Comparison of ENCODE assay signal across 14 cellular contexts in genomic region chr7:157358041-157358752, GRCh38. TPM values are rescaled to one million over a fixed set of nuclear protein-coding genes. Genes with fewer than 3 reads are reported as not detected.
DNase-seq lines count a peak whose midpoint lies in the region; TF ChIP-seq lines count a peak whose summit lies in the region.
"Had no signal": no experiment of that assay in that cellular context is flagged by ENCODE, and none has a peak within 500 bp of the region (broad histone marks: within the 10 kb centered on the region; RNA-seq: fewer than 3 reads in every experiment).

No MANE protein-coding gene starts in this region.

- no peak overlapping the region for H3K4me3 Mint-ChIP-seq in T-helper 2 cell treated with Interferon-gamma antibody and Interleukin-4, amounts not matched to agents 5 μg/mL and 100 μg/mL, for 36 hours

- peaks cover 43% of the 10 kb centered on the region for H3K4me1 Mint-ChIP-seq in T-helper 2 cell treated with Interferon-gamma antibody and Interleukin-4, amounts not matched to agents 5 μg/mL and 100 μg/mL, for 36 hours (ENCODE audit: low read depth)

- H3K27ac ChIP-seq in SJCRH30: peak overlapping the region; percentile 49
- H3K27ac ChIP-seq: Peyer's patch, tibial nerve had no signal

- H3K36me3 Mint-ChIP-seq in T-helper 2 cell treated with Interferon-gamma antibody and Interleukin-4, amounts not matched to agents 5 μg/mL and 100 μg/mL, for 36 hours (ENCODE audit: low read depth): peaks cover 41% of the 10 kb centered on the region

- peak overlapping the region; percentile 49 for H3K27ac Mint-ChIP-seq in T-helper 2 cell treated with Interferon-gamma antibody and Interleukin-4, amounts not matched to agents 5 μg/mL and 100 μg/mL, for 36 hours

- H3K4me3 ChIP-seq in SJCRH30 (no peak overlapping the region), epithelial cell of esophagus (ENCODE audit: low read length) (no peak overlapping the region)
- H3K4me3 ChIP-seq: dorsolateral prefrontal cortex, Peyer's patch, tibial nerve had no signal

- no peaks in the 10 kb centered on the region for H3K9me3 ChIP-seq in SJCRH30 (replicated peaks)
- H3K9me3 ChIP-seq: Peyer's patch, tibial nerve had no signal

- no peak for TF ChIP-seq CTCF in epithelial cell of esophagus (IDR thresholded peaks at IDR 0.05; ENCODE audit: insufficient read depth, low read depth, low read length, missing control alignments)

- no peak for DNase-seq in T-helper 2 cell treated with Interferon-gamma antibody and Interleukin-4, amounts not matched to agents 5 μg/mL and 100 μg/mL, for 36 hours (ENCODE audit: low spot score)
- no peak for DNase-seq in T-helper 2 cell
- DNase-seq in SJCRH30: peak; percentile 62 to 71
- DNase-seq in epithelial cell of esophagus (ENCODE audit: low read depth): peak; percentile 20
- peak; percentile 34 for DNase-seq in posterior vena cava (ENCODE audit: low spot score)
- no peak for DNase-seq in islet precursor cell
- no peak for DNase-seq in H4 (ENCODE audit: low spot score)
- no peak for DNase-seq in inferior parietal cortex (ENCODE audit: extremely low spot score)
- DNase-seq: activated CD4-positive, CD25-positive, alpha-beta regulatory T cell; dorsolateral prefrontal cortex; NCI-H226 had no signal

- no peaks in the 10 kb centered on the region for H3K9me3 Mint-ChIP-seq in T-helper 2 cell treated with Interferon-gamma antibody and Interleukin-4, amounts not matched to agents 5 μg/mL and 100 μg/mL, for 36 hours
- H3K9me3 Mint-ChIP-seq: activated naive CD4-positive, alpha-beta T cell treated with anti-CD3 and anti-CD28 coated beads, Interleukin-2, amount 50 U/mL, for 72 hours had no signal

- H3K27me3 ChIP-seq in SJCRH30: no peaks in the 10 kb centered on the region
- H3K27me3 ChIP-seq: dorsolateral prefrontal cortex, Peyer's patch, tibial nerve had no signal

- peaks cover 36% of the 10 kb centered on the region for H3K36me3 ChIP-seq in SJCRH30

- peaks cover 32% of the 10 kb centered on the region for H3K4me1 ChIP-seq in SJCRH30

- intact Hi-C loops in posterior vena cava (cut with DNase I): no loop called here

- no peaks in the 10 kb centered on the region for H3K27me3 Mint-ChIP-seq in T-helper 2 cell treated with Interferon-gamma antibody and Interleukin-4, amounts not matched to agents 5 μg/mL and 100 μg/mL, for 36 hours (ENCODE audit: low read depth)

RNA-seq across cellular contexts. Expression of gene DNAJB6, which starts 21.4 kb away (rescaled TPM):
- 107 and 121 TPM in 2 replicates for total RNA-seq in SJCRH30 (2014; rRNA removed; shearing (Covaris generic))
- total RNA-seq in posterior vena cava: 100 to 1,000 TPM; 105 to 118 TPM
- 76.1 and 108 TPM in 2 replicates for total RNA-seq in H4 (2014; rRNA removed; shearing (Covaris generic))

Comparison
In these comparisons a context has a peak if more than half of its experiments do, and no peak if none do; other contexts are left out.
1. DNase-seq: peak in SJCRH30 (2 of 2), epithelial cell of esophagus (single experiment) and posterior vena cava (single experiment); none in T-helper 2 cell treated with Interferon-gamma antibody and Interleukin-4, amounts not matched to agents 5 μg/mL and 100 μg/mL, for 36 hours (single experiment), T-helper 2 cell (0 of 5), islet precursor cell (single experiment), H4 (single experiment) and inferior parietal cortex (single experiment).